Comparison of ENCODE assay signal across 10 cellular contexts in genomic region chr20:37899105-37900045, GRCh38. TPM values are rescaled to one million over a fixed set of nuclear protein-coding genes. Genes with fewer than 3 reads are reported as not detected.
"Had no signal": no experiment of that assay in that cellular context is flagged by ENCODE, and none has a peak within 500 bp of the region (broad histone marks: within the 10 kb centered on the region; RNA-seq: fewer than 3 reads in every experiment).

No MANE protein-coding gene starts in this region.

- H3K27me3 ChIP-seq: adrenal gland had no signal

- H3K4me3 ChIP-seq: adrenal gland, suprapubic skin had no signal

- H3K36me3 ChIP-seq: adrenal gland, suprapubic skin had no signal

- H3K27ac ChIP-seq: adrenal gland, suprapubic skin had no signal

- ATAC-seq: esophagus mucosa; naive thymus-derived CD8-positive, alpha-beta T cell had no signal

- DNase-seq: activated naive CD4-positive, alpha-beta T cell treated with anti-CD3 and anti-CD28 coated beads, Interleukin-2, amount 50 U/mL, for 16 hours; adrenal gland; dermis blood vessel endothelial cell; naive thymus-derived CD8-positive, alpha-beta T cell; nucleus accumbens; stimulated activated CD4-positive, alpha-beta T cell treated with anti-CD3 and anti-CD28 coated beads, Interleukin-2, amount 100 ng/mL, for 48 hours; stimulated activated naive CD4-positive, alpha-beta T cell treated with Interleukin-2 at 50 U/mL for 16 hours had no signal

- H3K9me3 ChIP-seq: adrenal gland, suprapubic skin had no signal

RNA-seq across cellular contexts. Expression of gene VSTM2L, which starts 3.6 kb away (rescaled TPM):
- total RNA-seq: naive thymus-derived CD8-positive, alpha-beta T cell; T-helper 2 cell treated with Interferon-gamma antibody and Interleukin-4, amounts not matched to agents 100 ng/mL and 5 ng/mL, for 36 hours had no signal
- polyA plus RNA-seq: naive thymus-derived CD8-positive, alpha-beta T cell had no signal
